ENCODE assay signal across 1 cellular context in genomic region chr3:136251511-136251910, GRCh38.
TF ChIP-seq lines count a peak whose summit lies in the region.

No MANE protein-coding gene starts in this region.

TF ChIP-seq in SK-N-SH treated with all-trans-retinoic acid at 6 μM for 48 hours, 23 proteins besides CTCF, POLR2A, EP300 and RAD21 (continued from another document):
- TF ChIP-seq CREB5 (CRISPR knock-in tag; IDR thresholded peaks at IDR 0.05; ENCODE audit: low read depth) = no peak
TF ChIP-seq in SK-N-SH treated with all-trans-retinoic acid at 6 μM for 48 hours: peak in this region for 0.
